In genomic region chr1:234732671-234733390, GRCh38 we compare ENCODE assay signal across 1 cellular context.
TF ChIP-seq lines count a peak whose summit lies in the region.

No MANE protein-coding gene starts in this region.

TF ChIP-seq in H1, 55 proteins besides CTCF, POLR2A, EP300 and RAD21:
- TF ChIP-seq MAX (IDR thresholded peaks at IDR 0.05) (no peak), SAP30 (IDR thresholded peaks at IDR 0.05; ENCODE audit: insufficient read depth, insufficient replicate concordance, low read length) (no peak), SP2 (IDR thresholded peaks at IDR 0.05; ENCODE audit: low read length) (no peak), KDM1A (IDR thresholded peaks at IDR 0.05; ENCODE audit: borderline replicate concordance, low read length) (no peak), EZH2 (IDR thresholded peaks at IDR 0.05; ENCODE audit: low read depth, low read length, severe bottlenecking) (no peak), PHF8 (conservative IDR thresholded peaks at IDR 0.05; ENCODE audit: low read depth, low read length) (no peak), RFX5 (IDR thresholded peaks at IDR 0.05; ENCODE audit: borderline replicate concordance, low read depth, low read length) (no peak), GABPA (IDR thresholded peaks at IDR 0.05; ENCODE audit: borderline replicate concordance, insufficient read depth, low read length) (no peak), RXRA (IDR thresholded peaks at IDR 0.05; ENCODE audit: insufficient read depth, low read depth, low read length) (no peak)
